9 cellular contexts compared by ENCODE assay signal in genomic region chr7:17773289-17773626, GRCh38.
DNase-seq lines count a peak whose midpoint lies in the region; ATAC-seq and TF ChIP-seq lines count a peak whose summit lies in the region.
"Had no signal": no experiment of that assay in that cellular context is flagged by ENCODE, and none has a peak within 500 bp of the region (broad histone marks: within the 10 kb centered on the region; RNA-seq: fewer than 3 reads in every experiment).

No MANE protein-coding gene starts in this region.

- peak overlapping the region; percentile 16 for H3K4me2 ChIP-seq in Loucy (ENCODE audit: low read depth, low read length, poor library complexity, severe bottlenecking)

- H3F3A ChIP-seq in Loucy (ENCODE audit: low read depth) = no peaks in the 10 kb centered on the region

- H3K9ac ChIP-seq in Loucy (ENCODE audit: low read depth, low read length, poor library complexity, severe bottlenecking) = no peak overlapping the region

- no peak for TF ChIP-seq CTCF in Loucy (conservative IDR thresholded peaks at IDR 0.05; ENCODE audit: low read length)
- no peak for TF ChIP-seq CTCF in astrocyte of the spinal cord (IDR thresholded peaks at IDR 0.05; ENCODE audit: low read depth, low read length)
- no peak for TF ChIP-seq CTCF in lung (IDR thresholded peaks at IDR 0.05; ENCODE audit: control extremely low read depth, extremely low read depth)

- no peaks in the 10 kb centered on the region for H4K20me1 ChIP-seq in Loucy (ENCODE audit: insufficient read depth, low read length, poor library complexity, severe bottlenecking)

- in situ Hi-C loops in astrocyte of the spinal cord (cut with HindIII; ENCODE audit: low sequenced_read_pairs) = no loop called here

- H3K27me3 ChIP-seq in Loucy (ENCODE audit: insufficient read depth, low read length, poor library complexity, severe bottlenecking) (no peaks in the 10 kb centered on the region), lung (ENCODE audit: control insufficient read depth, insufficient read depth) (no peaks in the 10 kb centered on the region)

- H3K9me2 ChIP-seq in Loucy (replicated peaks; ENCODE audit: low read depth, low read length) = no peaks in the 10 kb centered on the region

- H2AFZ ChIP-seq in Loucy (ENCODE audit: low read length) = no peak overlapping the region

- H3K36me3 ChIP-seq in Loucy (ENCODE audit: insufficient read depth, low read length) (no peaks in the 10 kb centered on the region), lung (ENCODE audit: control insufficient read depth in 2 of 2, insufficient read depth in 2 of 2, low read length in 2 of 2) (no peaks in the 10 kb centered on the region)

- 67 to 69% methylated on average over 4 of the region's 4 CpGs for WGBS in lung, 2 donors

- H3K27ac ChIP-seq in lung (ENCODE audit: low read depth in 1 of 2, low read length in 1 of 2) = no peak overlapping the region

- no peaks in the 10 kb centered on the region for H3K79me2 ChIP-seq in Loucy (ENCODE audit: insufficient read depth, low read length)

- DNase-seq in COLO829 (ENCODE audit: low spot score) (peak; percentile 61), astrocyte of the spinal cord (ENCODE audit: low read depth, low spot score) (peak; percentile 83), lung (ENCODE audit: low spot score) (no peak), midbrain (lab: John Stamatoyannopoulos, UW) (no peak), posterior cingulate gyrus (no peak)
- no peak for DNase-seq in activated CD4-positive, alpha-beta T cell treated with anti-CD3 and anti-CD28 coated beads for 4 hours
- DNase-seq: T-helper 9 cell had no signal

- intact Hi-C loops in posterior cingulate gyrus (cut with DNase I) = loop anchor here (10.0 kb wide), 1 partner anchor 572 kb away; no protein-coding TSS in a partner anchor

- no peaks in the 10 kb centered on the region for H3K9me3 ChIP-seq in Loucy (ENCODE audit: insufficient read depth, low read depth, low read length)
- no peaks in the 10 kb centered on the region for H3K9me3 ChIP-seq in lung (ENCODE audit: control insufficient read depth in 2 of 2, insufficient read depth in 1 of 2, low read length in 1 of 2)

- H3K4me1 ChIP-seq in Loucy (ENCODE audit: insufficient read depth, low read length, poor library complexity, severe bottlenecking) = peaks cover 10% of the 10 kb centered on the region
- peaks cover 2 to 14% of the 10 kb centered on the region in 2 donors for H3K4me1 ChIP-seq in lung (ENCODE audit: control insufficient read depth in 2 of 2, insufficient read depth in 2 of 2, low read length in 2 of 2)

- H3K4me3 ChIP-seq in Loucy (ENCODE audit: low read length, poor library complexity, severe bottlenecking) (no peak overlapping the region), astrocyte of the spinal cord (ENCODE audit: low read depth, low read length) (no peak overlapping the region), lung (no peak overlapping the region)

- peak; percentile 80 for ATAC-seq in lung (ENCODE audit: insufficient read depth, low FRiP score)
- ATAC-seq in HG02870 (IDR thresholded peaks at IDR 0.05; ENCODE audit: unreplicated experiment) = no peak

Comparison
In these comparisons a context has a peak if more than half of its experiments do, and no peak if none do; other contexts are left out.
1. DNase-seq: peak in COLO829 (single experiment) and astrocyte of the spinal cord (single experiment); none in lung (single experiment), midbrain (single experiment), activated CD4-positive, alpha-beta T cell treated with anti-CD3 and anti-CD28 coated beads for 4 hours (0 of 2) and posterior cingulate gyrus (0 of 10).